25 cellular contexts compared by ENCODE assay signal in the genomic region with DNA sequence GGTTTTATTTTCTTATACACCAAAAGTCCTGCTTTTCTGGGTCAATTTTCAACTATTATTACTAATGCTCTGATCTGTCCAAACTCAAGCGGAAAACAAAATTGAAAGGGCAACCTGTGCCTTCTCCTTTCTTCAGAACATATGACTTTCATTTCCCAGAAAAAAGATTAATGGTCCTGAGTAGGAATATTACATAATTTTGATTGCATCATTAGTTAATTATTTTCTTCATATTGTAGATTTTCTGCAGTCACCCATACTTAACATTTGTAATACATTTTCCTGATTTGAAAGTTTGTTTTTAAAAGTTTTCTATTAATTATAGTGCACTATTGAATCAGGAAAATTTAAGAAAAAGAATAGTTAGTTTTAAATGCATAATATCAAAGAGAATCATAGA. TPM values are rescaled to one million over a fixed set of nuclear protein-coding genes. Genes with fewer than 3 reads are reported as not detected.
"Had no signal": no experiment of that assay in that cellular context is flagged by ENCODE, and none has a peak within 500 bp of the region (broad histone marks: within the 10 kb centered on the region; RNA-seq: fewer than 3 reads in every experiment).

No MANE protein-coding gene starts in this region.

- ATAC-seq: Panc1, PC-3 had no signal

- H3K4me2 ChIP-seq: SK-N-SH had no signal

- DNase-seq: KBM-7, MV-4-11, NCI-H1048, NCI-H1105, NCI-H1417 treated with DMSO at 0.1 percent for 48 hours, NCI-H146, NCI-H1694 treated with DMSO at 0.1 percent for 48 hours, NCI-H1930, NCI-H2081 treated with DMSO at 0.1 percent for 48 hours, NCI-H2171, NCI-H226, NCI-H446, NCI-H510A, NCI-H524 treated with DMSO at 0.1 percent for 48 hours, NCI-H69, NCI-H774, PC-3, SHP77, SK-N-SH had no signal

- H3K4me3 Mint-ChIP-seq: IgD-negative memory B cell had no signal

- H3K27ac Mint-ChIP-seq: IgD-negative memory B cell had no signal

- H3K9ac ChIP-seq: SK-N-SH had no signal

- H3K27ac ChIP-seq: RWPE1 had no signal

- H3K9me3 ChIP-seq: SK-N-SH had no signal

- H3K36me3 Mint-ChIP-seq: IgD-negative memory B cell had no signal

RNA-seq across cellular contexts. Expression of gene PCDHB8, which starts 1.7 kb away (rescaled TPM):
- total RNA-seq: HT1080, MCF 10A, OCI-LY7 had no signal
- polyA plus RNA-seq: IgD-negative memory B cell had no signal

RNA-seq across cellular contexts. Expression of gene PCDHB7, which starts 3.5 kb away (rescaled TPM):
- total RNA-seq: OCI-LY7 had no signal
- polyA plus RNA-seq: IgD-negative memory B cell had no signal

RNA-seq across cellular contexts. Expression of gene PCDHB16, which starts 6.3 kb away (rescaled TPM):
- total RNA-seq: HT1080, OCI-LY7, PC-3 had no signal
- polyA plus RNA-seq: IgD-negative memory B cell had no signal

RNA-seq across cellular contexts. Expression of gene PCDHB9, which starts 11.0 kb away (rescaled TPM):
- total RNA-seq: HT1080 had no signal

RNA-seq across cellular contexts. Expression of gene PCDHB10, which starts 16.2 kb away (rescaled TPM):
- total RNA-seq: OCI-LY7 had no signal
- polyA plus RNA-seq: IgD-negative memory B cell had no signal
